19 cellular contexts compared by ENCODE assay signal in the genomic region with DNA sequence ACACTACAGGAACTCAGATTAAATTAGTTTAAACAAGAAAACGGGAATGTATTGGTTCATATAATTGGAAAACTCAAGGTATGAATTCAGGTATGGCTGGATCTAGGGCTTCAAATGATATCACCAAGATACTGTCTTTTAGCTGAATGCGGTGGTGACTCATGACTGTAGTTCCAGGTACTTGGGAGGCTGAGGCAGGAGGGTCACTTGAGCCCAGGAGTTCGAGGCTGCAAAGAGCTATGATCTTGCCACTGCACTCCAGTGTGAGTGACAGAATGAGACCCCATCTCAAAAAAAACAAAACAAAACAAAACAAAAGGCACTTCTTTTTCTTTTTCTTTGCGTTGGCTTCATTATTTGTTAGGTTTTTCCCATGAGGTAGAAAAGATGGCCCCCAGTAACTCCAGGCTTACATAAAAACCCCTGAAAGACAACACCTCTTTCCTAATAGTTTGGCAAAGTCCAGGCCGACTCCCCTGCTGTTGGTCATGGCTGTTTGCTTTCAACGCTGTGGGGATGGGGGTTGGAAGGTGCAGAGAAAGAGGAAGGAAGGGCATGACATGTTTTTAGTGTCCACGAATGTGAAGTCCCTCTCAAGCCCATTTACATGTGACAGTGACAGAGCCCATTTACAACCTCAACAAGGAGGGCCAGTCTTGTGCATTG. TPM values are rescaled to one million over a fixed set of nuclear protein-coding genes. Genes with fewer than 3 reads are reported as not detected.
DNase-seq lines count a peak whose midpoint lies in the region; ATAC-seq and TF ChIP-seq lines count a peak whose summit lies in the region.
"Had no signal": no experiment of that assay in that cellular context is flagged by ENCODE, and none has a peak within 500 bp of the region (broad histone marks: within the 10 kb centered on the region; RNA-seq: fewer than 3 reads in every experiment).

No MANE protein-coding gene starts in this region.

- no peak for ATAC-seq in HG03045 (IDR thresholded peaks at IDR 0.05; ENCODE audit: unreplicated experiment)
- ATAC-seq: body of pancreas; natural killer cell treated with Interleukin-12 subunit alpha and Interleukin-12 subunit beta and Interleukin-15 and Interleukin-18, amount 100 ng/mL, for 72 hours had no signal

- H3K4me1 ChIP-seq in A673 (ENCODE audit: insufficient read depth, low read length, poor library complexity, severe bottlenecking): peaks cover 44% of the 10 kb centered on the region
- no peaks in the 10 kb centered on the region; the same call in 1 of the 2 replicates for H3K4me1 ChIP-seq in Karpas-422 (ENCODE audit: low read length)
- H3K4me1 ChIP-seq: body of pancreas had no signal

- intact Hi-C loops in A673 (cut with micrococcal nuclease; ENCODE audit: unreplicated experiment): no loop called here

- H3K27ac Mint-ChIP-seq in IgD-negative memory B cell: no peak overlapping the region
- H3K27ac Mint-ChIP-seq: activated CD4-positive, alpha-beta T cell treated with anti-CD3 and anti-CD28 coated beads, Interleukin-2, amount 10 ng/mL, durations not matched to agents 24 days and 14 days; activated naive CD8-positive, alpha-beta T cell; natural killer cell treated with Interleukin-12 subunit alpha and Interleukin-12 subunit beta and Interleukin-15 and Interleukin-18, amount 100 ng/mL, for 72 hours had no signal

- peak overlapping the region in 3 of 4 donors; percentile 21 to 76 (median 67) for H3K4me3 Mint-ChIP-seq in IgD-negative memory B cell
- H3K4me3 Mint-ChIP-seq: activated CD4-positive, alpha-beta T cell treated with anti-CD3 and anti-CD28 coated beads, Interleukin-2, amount 10 ng/mL, durations not matched to agents 24 days and 14 days; activated naive CD8-positive, alpha-beta T cell; natural killer cell treated with Interleukin-12 subunit alpha and Interleukin-12 subunit beta and Interleukin-15 and Interleukin-18, amount 100 ng/mL, for 72 hours had no signal

- H3K9me3 ChIP-seq in A673 (ENCODE audit: low read depth, low read length, poor library complexity, severe bottlenecking): no peaks in the 10 kb centered on the region
- no peaks in the 10 kb centered on the region for H3K9me3 ChIP-seq in SK-N-MC (ENCODE audit: low read depth, low read length)
- no peaks in the 10 kb centered on the region for H3K9me3 ChIP-seq in Karpas-422 (ENCODE audit: low read length)
- H3K9me3 ChIP-seq: body of pancreas, stomach had no signal

- peaks cover 2% of the 10 kb centered on the region for H3K36me3 Mint-ChIP-seq in IgD-negative memory B cell
- H3K36me3 Mint-ChIP-seq: activated naive CD8-positive, alpha-beta T cell; natural killer cell treated with Interleukin-12 subunit alpha and Interleukin-12 subunit beta and Interleukin-15 and Interleukin-18, amount 100 ng/mL, for 72 hours had no signal

- TF ChIP-seq CTCF in A673 (conservative IDR thresholded peaks at IDR 0.05; ENCODE audit: low read depth, low read length): no peak

- peaks cover 35 to 38% (median 35%) of the 10 kb centered on the region in 3 donors for H3K4me1 Mint-ChIP-seq in IgD-negative memory B cell

- H3K9ac ChIP-seq in SK-N-MC (ENCODE audit: insufficient read length) (no peak overlapping the region), Karpas-422 (ENCODE audit: low read length) (no peak overlapping the region)

- H3K9me2 ChIP-seq in Karpas-422 (replicated peaks; ENCODE audit: insufficient read depth, low read length): no peaks in the 10 kb centered on the region

- H4K20me1 ChIP-seq in Karpas-422 (ENCODE audit: insufficient read depth, low read depth, low read length): no peaks in the 10 kb centered on the region

- CTCF ChIA-PET in A673 (lab: Charles Lee): no interaction called here

- POLR2A ChIA-PET in A673 (lab: Charles Lee; ENCODE audit: low non-redundant PET): no interaction called here

- no peaks in the 10 kb centered on the region for H3K27me3 ChIP-seq in A673 (replicated peaks; ENCODE audit: insufficient read depth, low read depth, low read length, poor library complexity)
- no peaks in the 10 kb centered on the region for H3K27me3 ChIP-seq in Karpas-422 (ENCODE audit: low read length)
- H3K27me3 ChIP-seq: body of pancreas, stomach had no signal

- H3K4me2 ChIP-seq in Karpas-422 (ENCODE audit: low read depth, low read length, poor library complexity, severe bottlenecking): no peak overlapping the region

- H3K79me2 ChIP-seq in Karpas-422 (ENCODE audit: low read length): no peaks in the 10 kb centered on the region

- H2AFZ ChIP-seq in Karpas-422 (ENCODE audit: low read length): no peak overlapping the region

- no peak for DNase-seq in A673 (ENCODE audit: low spot score)
- no peak for DNase-seq in SK-N-MC (ENCODE audit: low read depth, low spot score)
- DNase-seq in left kidney (ENCODE audit: low read depth, low spot score): peak; percentile 41
- no peak for DNase-seq in H4 (ENCODE audit: low spot score)
- DNase-seq in NCI-H2196 treated with DMSO at 0.1 percent for 48 hours (lab: John Stamatoyannopoulos, UW; ENCODE audit: unreplicated experiment): no peak
- DNase-seq in Karpas-422: no peak
- DNase-seq: activated CD4-positive, alpha-beta T cell treated with anti-CD3 and anti-CD28 coated beads, Interleukin-2, amount 10 ng/mL, durations not matched to agents 24 days and 14 days; activated T-cell treated with anti-CD3 and anti-CD28 coated beads, Interleukin-2, amount 50 U/mL, for 1 hour; body of pancreas; HCEC 1CT; NCI-H2081; NCI-H524 treated with DMSO at 0.1 percent for 48 hours; stomach had no signal

- H3K27ac ChIP-seq in A673 (ENCODE audit: low read depth, low read length, poor library complexity, severe bottlenecking) (peak overlapping the region; percentile 52), SK-N-MC (peak overlapping the region; percentile 60), Karpas-422 (ENCODE audit: low read length) (no peak overlapping the region)
- H3K27ac ChIP-seq: body of pancreas, stomach had no signal

- no peaks in the 10 kb centered on the region for H3K27me3 Mint-ChIP-seq in IgD-negative memory B cell
- H3K27me3 Mint-ChIP-seq: activated naive CD8-positive, alpha-beta T cell had no signal

- no TSS peak for BruUV-seq in A673 (replicated peaks; lab: Mats Ljungman, UMichigan)

- H3K4me3 ChIP-seq in A673 (ENCODE audit: low read depth, low read length, poor library complexity, severe bottlenecking): no peak overlapping the region
- H3K4me3 ChIP-seq in SK-N-MC: no peak overlapping the region
- H3K4me3 ChIP-seq in Karpas-422 (ENCODE audit: low read length): no peak overlapping the region
- H3K4me3 ChIP-seq: body of pancreas, stomach had no signal

- H3K9me3 Mint-ChIP-seq in IgD-negative memory B cell: no peaks in the 10 kb centered on the region
- H3K9me3 Mint-ChIP-seq: activated CD4-positive, alpha-beta T cell treated with anti-CD3 and anti-CD28 coated beads, Interleukin-2, amount 10 ng/mL, durations not matched to agents 24 days and 14 days; natural killer cell treated with Interleukin-12 subunit alpha and Interleukin-12 subunit beta and Interleukin-15 and Interleukin-18, amount 100 ng/mL, for 72 hours had no signal

- H3K36me3 ChIP-seq in A673 (ENCODE audit: insufficient read depth, low read length, poor library complexity, severe bottlenecking) (no peaks in the 10 kb centered on the region), SK-N-MC (ENCODE audit: insufficient read depth, low read length) (no peaks in the 10 kb centered on the region), Karpas-422 (ENCODE audit: insufficient read depth, low read length) (no peaks in the 10 kb centered on the region)
- H3K36me3 ChIP-seq: stomach had no signal

RNA-seq across cellular contexts. Expression of a gene that starts 39.8 kb away (rescaled TPM):
- total RNA-seq in A673 (2021): 0.47 and 0.55 TPM in 2 replicates
- polyA plus RNA-seq in IgD-negative memory B cell: not detected
- not detected in 2 replicates for total RNA-seq in H4 (2014; rRNA removed; shearing (Covaris generic))
- total RNA-seq in Karpas-422 (2014; rRNA removed; shearing (Covaris generic); ENCODE audit: low replicate concordance): not detected in 2 replicates
- total RNA-seq: activated CD4-positive, alpha-beta T cell treated with anti-CD3 and anti-CD28 coated beads, Interleukin-2, amount 10 ng/mL, durations not matched to agents 24 days and 14 days; natural killer cell treated with Interleukin-12 subunit alpha and Interleukin-12 subunit beta and Interleukin-15 and Interleukin-18, amount 100 ng/mL, for 72 hours; RPMI7951 had no signal
- polyA plus RNA-seq: mammary epithelial cell had no signal

RNA-seq across cellular contexts. Expression of a gene that starts 47.8 kb away (rescaled TPM):
- total RNA-seq in A673 (2021): 79.4 and 84.9 TPM in 2 replicates
- polyA plus RNA-seq in IgD-negative memory B cell: 78.0 TPM
- 11.5 and 14.3 TPM in 2 replicates for total RNA-seq in H4 (2014; rRNA removed; shearing (Covaris generic))
- 129 and 137 TPM in 2 replicates for total RNA-seq in Karpas-422 (2014; rRNA removed; shearing (Covaris generic); ENCODE audit: low replicate concordance)
